In genomic region chr5:90593083-90593482, GRCh38 we compare ENCODE assay signal across 1 cellular context. TPM values are rescaled to one million over a fixed set of nuclear protein-coding genes. Genes with fewer than 3 reads are reported as not detected.
"Had no signal": no experiment of that assay in that cellular context is flagged by ENCODE, and none has a peak within 500 bp of the region (broad histone marks: within the 10 kb centered on the region; RNA-seq: fewer than 3 reads in every experiment).

No MANE protein-coding gene starts in this region.

RNA-seq across cellular contexts. Expression of gene ADGRV1, which starts 34.5 kb away (rescaled TPM):
- polyA plus RNA-seq: naive thymus-derived CD4-positive, alpha-beta T cell had no signal
